In the genomic region with DNA sequence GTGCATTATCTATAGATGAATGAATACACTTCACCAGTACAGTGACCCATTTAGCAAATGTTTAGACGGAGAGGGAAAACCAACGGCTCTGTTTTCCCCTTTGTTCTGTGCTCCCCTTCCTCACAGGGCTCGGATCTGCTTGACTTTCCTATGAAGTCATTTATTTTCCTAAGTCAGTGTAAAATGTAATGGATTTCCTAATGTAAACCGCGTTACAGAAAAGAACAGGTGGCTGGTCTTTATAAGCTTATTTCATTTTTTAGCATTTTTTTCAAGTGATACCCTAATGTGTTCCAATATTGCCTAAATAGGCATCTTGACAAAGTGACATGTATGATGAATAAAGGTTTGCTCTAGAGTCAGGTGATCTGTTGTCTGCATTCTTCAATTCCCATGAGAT, we compare ENCODE assay signal across 24 cellular contexts.
"Had no signal": no experiment of that assay in that cellular context is flagged by ENCODE, and none has a peak within 500 bp of the region (broad histone marks: within the 10 kb centered on the region; RNA-seq: fewer than 3 reads in every experiment).

No MANE protein-coding gene starts in this region.

- H3K36me3 ChIP-seq: esophagus squamous epithelium, gastroesophageal sphincter, heart left ventricle, left lung, lower lobe of right lung had no signal

- H3K4me1 ChIP-seq: left lung, lower lobe of right lung had no signal

- DNase-seq: dermis blood vessel endothelial cell; dorsolateral prefrontal cortex; effector CD4-positive, alpha-beta T cell; effector memory CD4-positive, alpha-beta T cell; erythroblast; esophagus squamous epithelium; foreskin keratinocyte; heart left ventricle; hypothalamus; left cardiac atrium; left lung; left ventricle myocardium superior; lower lobe of right lung; mesendoderm; midbrain; naive thymus-derived CD4-positive, alpha-beta T cell had no signal

- FAIRE-seq: colon, frontal cortex, islet of Langerhans, keratinocyte had no signal

- H3K9me3 ChIP-seq: esophagus squamous epithelium, gastroesophageal sphincter, heart left ventricle, left lung, lower lobe of right lung had no signal

- H3K27me3 ChIP-seq: esophagus squamous epithelium, foreskin keratinocyte, gastroesophageal sphincter, heart left ventricle, hepatocyte, left lung had no signal

- H3K4me2 ChIP-seq: hepatocyte had no signal

- H3K4me3 ChIP-seq: coronary artery, dorsolateral prefrontal cortex, esophagus squamous epithelium, gastroesophageal sphincter, heart left ventricle, hepatocyte, left lung, lower lobe of right lung had no signal

- H3K27ac ChIP-seq: coronary artery, epithelial cell of prostate, esophagus squamous epithelium, foreskin keratinocyte, gastroesophageal sphincter, hepatocyte, left lung, lower lobe of right lung had no signal

- H2AFZ ChIP-seq: hepatocyte had no signal

- H3K79me2 ChIP-seq: hepatocyte had no signal
